Comparison of ENCODE assay signal across 8 cellular contexts in genomic region chr12:54368709-54369596, GRCh38. TPM values are rescaled to one million over a fixed set of nuclear protein-coding genes. Genes with fewer than 3 reads are reported as not detected.
A peak's percentile ranks its signal among the peaks of the same experiment; 100 is the strongest.
DNase-seq lines count a peak whose midpoint lies in the region; ATAC-seq and TF ChIP-seq lines count a peak whose summit lies in the region.

No MANE protein-coding gene starts in this region.

- H3K36me3 Mint-ChIP-seq in activated naive CD4-positive, alpha-beta T cell treated with anti-CD3 and anti-CD28 coated beads, Interleukin-2, amount 50 U/mL, for 72 hours, result no peaks in the 10 kb centered on the region

- H3K27me3 ChIP-seq in H7 (ENCODE audit: control insufficient read depth, insufficient read depth, low read length) (peaks cover 19% of the 10 kb centered on the region), cardiac muscle cell (no peaks in the 10 kb centered on the region), transverse colon (no peaks in the 10 kb centered on the region)

- H3K27ac ChIP-seq in cardiac muscle cell (no peak overlapping the region), transverse colon (peak overlapping the region; percentile 38 to 63 (median 53))

- H3K4me3 ChIP-seq in H7 (ENCODE audit: insufficient read depth, low read depth, low read length) (peak overlapping the region; percentile 29), cardiac muscle cell (no peak overlapping the region), transverse colon (peak overlapping the region in 2 of 4 donors; percentile 26 to 49)

- no peak for TF ChIP-seq EP300 in transverse colon (IDR thresholded peaks at IDR 0.05; ENCODE audit: low read depth)

- H3K9me3 Mint-ChIP-seq in activated naive CD4-positive, alpha-beta T cell treated with anti-CD3 and anti-CD28 coated beads, Interleukin-2, amount 50 U/mL, for 72 hours, result no peaks in the 10 kb centered on the region

- DNase-seq in ELR (ENCODE audit: low read depth), result peak; percentile 93
- DNase-seq in H7, result peak; percentile 78
- peak; percentile 81 for DNase-seq in MV-4-11 (lab: John Stamatoyannopoulos, UW)
- peak; percentile 27 for DNase-seq in SKM-1 (lab: John Stamatoyannopoulos, UW; ENCODE audit: unreplicated experiment)
- peak; percentile 79 to 91 for DNase-seq in activated naive CD4-positive, alpha-beta T cell treated with anti-CD3 and anti-CD28 coated beads, Interleukin-2, amount 50 U/mL, for 72 hours (ENCODE audit: low spot score in 2 of 2)
- DNase-seq in cardiac muscle cell (ENCODE audit: low read depth in 1 of 2, low spot score in 1 of 2), result peak; percentile 91 to 93
- peak; percentile 81 to 98 (median 93) for DNase-seq in posterior cingulate gyrus
- peak; percentile 93 for DNase-seq in transverse colon

- in situ Hi-C loops in transverse colon (cut with MboI; ENCODE audit: low pct_ligation_motif_present in 1 of 4, low pct_unique_long_range_greater_than_20kb in 1 of 4, low sequenced_read_pairs in 3 of 4), result loop anchor here in 2 of 4 donors (10.0 kb wide), 3 partner anchors 74 to 144 kb away; no protein-coding TSS in a partner anchor

- H3K4me1 ChIP-seq in cardiac muscle cell (ENCODE audit: low read depth), result peaks cover 9% of the 10 kb centered on the region
- peaks cover 0 to 45% (median 20%) of the 10 kb centered on the region in 4 donors for H3K4me1 ChIP-seq in transverse colon

- peak overlapping the region; percentile 15 to 79 for H3K27ac Mint-ChIP-seq in activated naive CD4-positive, alpha-beta T cell treated with anti-CD3 and anti-CD28 coated beads, Interleukin-2, amount 50 U/mL, for 72 hours

- intact Hi-C loops in posterior cingulate gyrus (cut with DNase I) (loop anchor here (2.0 to 5.0 kb wide), 2 partner anchors 77 to 154 kb away; no protein-coding TSS in a partner anchor), transverse colon (cut with DNase I; ENCODE audit: low total_unique reads) (loop anchor here (10.0 kb wide), 1 partner anchor 144 kb away; no protein-coding TSS in a partner anchor)

- H3K9me3 ChIP-seq in cardiac muscle cell (ENCODE audit: low read depth), result no peaks in the 10 kb centered on the region
- no peaks in the 10 kb centered on the region for H3K9me3 ChIP-seq in transverse colon

- peak; percentile 70 to 81 for ATAC-seq in activated naive CD4-positive, alpha-beta T cell treated with anti-CD3 and anti-CD28 coated beads, Interleukin-2, amount 50 U/mL, for 72 hours

- WGBS in transverse colon (ENCODE audit: low coverage in 1 of 2), 2 donors, result 2 to 15% methylated on average over 8 to 40 of the region's 40 CpGs

- TF ChIP-seq CTCF in cardiac muscle cell (IDR thresholded peaks at IDR 0.05; ENCODE audit: low read depth, low read length), result peak; percentile 93
- TF ChIP-seq CTCF in transverse colon (IDR thresholded peaks at IDR 0.05), result peak; percentile 74 to 88 (median 84)

- TF ChIP-seq POLR2A in transverse colon (IDR thresholded peaks at IDR 0.05), result no peak

- no peaks in the 10 kb centered on the region; the same call in 1 of the 2 replicates for H3K36me3 ChIP-seq in H7 (replicated peaks; ENCODE audit: control insufficient read depth, insufficient read depth, low read length)
- no peaks in the 10 kb centered on the region for H3K36me3 ChIP-seq in cardiac muscle cell
- H3K36me3 ChIP-seq in transverse colon, result no peaks in the 10 kb centered on the region

RNA-seq across cellular contexts. Expression of gene GPR84, which starts 4.7 kb away (rescaled TPM):
- total RNA-seq in H7 (2014; rRNA removed; shearing (Covaris generic)), result not detected in 2 replicates
- 1 to 10 TPM; 2.0 to 4.1 TPM for total RNA-seq in activated naive CD4-positive, alpha-beta T cell treated with anti-CD3 and anti-CD28 coated beads, Interleukin-2, amount 50 U/mL, for 72 hours
- total RNA-seq in cardiac muscle cell, result 0.09 TPM in 1 of 2 replicates, not detected in the other
- polyA plus RNA-seq in cardiac muscle cell, result not detected in 2 replicates
- total RNA-seq in transverse colon, result not detected

RNA-seq across cellular contexts. Expression of gene ZNF385A, which starts 15.6 kb away (rescaled TPM):
- total RNA-seq in H7 (2014; rRNA removed; shearing (Covaris generic)), result 2.7 and 3.5 TPM in 2 replicates
- 1 to 10 TPM; 1.2 to 1.8 TPM for total RNA-seq in activated naive CD4-positive, alpha-beta T cell treated with anti-CD3 and anti-CD28 coated beads, Interleukin-2, amount 50 U/mL, for 72 hours
- total RNA-seq in cardiac muscle cell, result 13.0 and 20.0 TPM in 2 replicates
- 13.4 and 16.0 TPM in 2 replicates for polyA plus RNA-seq in cardiac muscle cell
- 10 to 100 TPM in 1 of 4 donors, 1 to 10 TPM in 3; 1.9 to 17.5 (median 5.7) TPM for total RNA-seq in transverse colon

RNA-seq across cellular contexts. Expression of gene COPZ1, which starts 44.0 kb away (rescaled TPM):
- total RNA-seq in H7 (2014; rRNA removed; shearing (Covaris generic)), result 117 and 121 TPM in 2 replicates
- total RNA-seq in activated naive CD4-positive, alpha-beta T cell treated with anti-CD3 and anti-CD28 coated beads, Interleukin-2, amount 50 U/mL, for 72 hours, result 100 to 1,000 TPM in 1 of 2 donors, 10 to 100 TPM in 1; 99.1 to 101 TPM
- 131 and 152 TPM in 2 replicates for total RNA-seq in cardiac muscle cell
- polyA plus RNA-seq in cardiac muscle cell, result 213 and 233 TPM in 2 replicates
- 10 to 100 TPM; 25.8 to 79.6 (median 63.6) TPM for total RNA-seq in transverse colon

RNA-seq across cellular contexts. Expression of gene ITGA5, which starts 50.1 kb away (rescaled TPM):
- 38.4 and 50.6 TPM in 2 replicates for total RNA-seq in H7 (2014; rRNA removed; shearing (Covaris generic))
- total RNA-seq in activated naive CD4-positive, alpha-beta T cell treated with anti-CD3 and anti-CD28 coated beads, Interleukin-2, amount 50 U/mL, for 72 hours, result 10 to 100 TPM; 29.4 to 53.5 TPM
- total RNA-seq in cardiac muscle cell (45.9 and 55.8 TPM in 2 replicates), transverse colon (100 to 1,000 TPM in 1 of 4 donors, 10 to 100 TPM in 3; 37.7 to 217 (median 73.0) TPM)
- polyA plus RNA-seq in cardiac muscle cell, result 52.6 and 53.2 TPM in 2 replicates

Comparison
In these comparisons a context has a peak if more than half of its experiments do, and no peak if none do; other contexts are left out.
1. DNase-seq: peak in every context shown above with its lines; median percentile 93 in ELR; 93 in posterior cingulate gyrus; 93 in transverse colon; 92 in cardiac muscle cell; 85 in activated naive CD4-positive, alpha-beta T cell treated with anti-CD3 and anti-CD28 coated beads, Interleukin-2, amount 50 U/mL, for 72 hours; 81 in MV-4-11; 78 in H7; 27 in SKM-1.